In the genomic region with DNA sequence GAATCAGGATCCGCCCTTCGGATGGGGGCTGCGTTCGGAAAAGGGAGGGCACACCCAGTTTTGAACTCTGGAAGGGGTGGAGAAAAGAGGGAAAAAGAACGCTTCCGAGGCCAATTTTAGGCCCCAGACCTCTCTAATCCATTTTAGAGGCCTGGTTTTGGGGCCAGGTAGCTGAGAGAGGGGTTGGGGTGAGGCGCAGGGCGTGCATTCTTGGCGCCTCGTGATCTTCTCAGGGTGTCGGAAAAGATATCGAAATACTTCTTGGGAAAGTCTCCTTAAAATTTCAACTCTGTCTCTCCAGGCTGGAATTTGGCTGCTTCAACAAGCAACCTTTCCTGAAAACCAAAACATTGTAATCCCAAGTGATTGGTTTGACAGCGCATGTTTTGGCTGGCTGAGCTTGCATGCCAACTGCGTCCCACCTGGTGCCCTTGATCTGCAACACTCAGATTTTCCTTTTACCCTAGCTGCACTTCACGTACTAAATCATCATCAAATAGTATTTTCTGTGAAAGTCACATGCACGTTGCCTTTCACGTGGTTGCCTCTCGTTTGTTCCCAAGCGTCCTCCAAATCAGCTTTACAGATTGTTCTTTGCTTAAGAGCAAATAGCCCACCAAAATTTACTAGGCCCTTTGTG, we compare ENCODE assay signal across 1 cellular context.
A peak's percentile ranks its signal among the peaks of the same experiment; 100 is the strongest.
TF ChIP-seq lines count a peak whose summit lies in the region.

No MANE protein-coding gene starts in this region.

TF ChIP-seq in HepG2, 621 proteins besides CTCF, POLR2A, EP300 and RAD21 (continued from another document and continues in another):
- TF ChIP-seq, protein P1, sequence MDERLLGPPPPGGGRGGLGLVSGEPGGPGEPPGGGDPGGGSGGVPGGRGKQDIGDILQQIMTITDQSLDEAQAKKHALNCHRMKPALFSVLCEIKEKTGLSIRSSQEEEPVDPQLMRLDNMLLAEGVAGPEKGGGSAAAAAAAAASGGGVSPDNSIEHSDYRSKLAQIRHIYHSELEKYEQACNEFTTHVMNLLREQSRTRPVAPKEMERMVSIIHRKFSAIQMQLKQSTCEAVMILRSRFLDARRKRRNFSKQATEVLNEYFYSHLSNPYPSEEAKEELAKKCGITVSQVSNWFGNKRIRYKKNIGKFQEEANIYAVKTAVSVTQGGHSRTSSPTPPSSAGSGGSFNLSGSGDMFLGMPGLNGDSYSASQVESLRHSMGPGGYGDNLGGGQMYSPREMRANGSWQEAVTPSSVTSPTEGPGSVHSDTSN (CRISPR knock-in tag; IDR thresholded peaks at IDR 0.05): no peak
- TF ChIP-seq BORCS8-MEF2B (CRISPR knock-in tag; IDR thresholded peaks at IDR 0.05) (no peak), NR2C2 (CRISPR knock-in tag; IDR thresholded peaks at IDR 0.05; ENCODE audit: borderline replicate concordance) (no peak; the same call in 1 of the 2 replicates), ZNF367 (CRISPR knock-in tag; IDR thresholded peaks at IDR 0.05; ENCODE audit: borderline replicate concordance) (no peak), ZNF264 (CRISPR knock-in tag; IDR thresholded peaks at IDR 0.05) (no peak), MTF1 (CRISPR knock-in tag; IDR thresholded peaks at IDR 0.05) (no peak), SMARCE1 (IDR thresholded peaks at IDR 0.05; ENCODE audit: borderline replicate concordance) (no peak), HOXA7 (CRISPR knock-in tag; IDR thresholded peaks at IDR 0.05) (no peak), BRCA1 (CRISPR knock-in tag; IDR thresholded peaks at IDR 0.05) (no peak), ZNF772 (CRISPR knock-in tag; IDR thresholded peaks at IDR 0.05) (no peak), DPF2 (CRISPR knock-in tag; IDR thresholded peaks at IDR 0.05; ENCODE audit: borderline replicate concordance, low read depth) (no peak), NCOA1 (CRISPR knock-in tag; IDR thresholded peaks at IDR 0.05) (no peak; the same call in 1 of the 2 replicates), ZNF432 (CRISPR knock-in tag; IDR thresholded peaks at IDR 0.05; ENCODE audit: borderline replicate concordance) (no peak), RARG (CRISPR knock-in tag; IDR thresholded peaks at IDR 0.05; ENCODE audit: low read depth) (peak; percentile 64; the same call in 1 of the 2 replicates), SYNCRIP (IDR thresholded peaks at IDR 0.05; ENCODE audit: insufficient read depth, low read depth, low read length) (no peak), GLI4 (CRISPR knock-in tag; IDR thresholded peaks at IDR 0.05; ENCODE audit: borderline replicate concordance) (no peak), CREB1 (IDR thresholded peaks at IDR 0.05) (no peak), CREB1 (CRISPR knock-in tag; IDR thresholded peaks at IDR 0.05) (no peak), ZMYM3 (CRISPR knock-in tag; IDR thresholded peaks at IDR 0.05) (no peak), SIX4 (CRISPR knock-in tag; IDR thresholded peaks at IDR 0.05) (no peak), MED8 (CRISPR knock-in tag; IDR thresholded peaks at IDR 0.05; ENCODE audit: insufficient replicate concordance) (peak; percentile 1), NFYB (CRISPR knock-in tag; IDR thresholded peaks at IDR 0.05) (no peak), RAD51 (IDR thresholded peaks at IDR 0.05; ENCODE audit: borderline replicate concordance) (no peak), AGO1 (IDR thresholded peaks at IDR 0.05; ENCODE audit: low read depth, low read length, poor library complexity, severe bottlenecking) (no peak), NAIF1 (CRISPR knock-in tag; IDR thresholded peaks at IDR 0.05; ENCODE audit: borderline replicate concordance) (no peak), ZNF563 (CRISPR knock-in tag; IDR thresholded peaks at IDR 0.05) (no peak; the same call in 1 of the 2 replicates), ZSCAN20 (CRISPR knock-in tag; IDR thresholded peaks at IDR 0.05; ENCODE audit: borderline replicate concordance) (no peak), KDM3A (CRISPR knock-in tag; IDR thresholded peaks at IDR 0.05; ENCODE audit: low read depth) (no peak), RORA (CRISPR knock-in tag; IDR thresholded peaks at IDR 0.05) (no peak), ZNF672 (CRISPR knock-in tag; IDR thresholded peaks at IDR 0.05) (no peak), NFYC (CRISPR knock-in tag; IDR thresholded peaks at IDR 0.05) (no peak), PAWR (CRISPR knock-in tag; IDR thresholded peaks at IDR 0.05; ENCODE audit: borderline replicate concordance) (no peak), ZSCAN30 (CRISPR knock-in tag; IDR thresholded peaks at IDR 0.05) (0 out of 2 replicates have a peak, but pooled peaks have one; percentile 70), ZNF24 (IDR thresholded peaks at IDR 0.05) (no peak), ATRX (CRISPR knock-in tag; IDR thresholded peaks at IDR 0.05; ENCODE audit: borderline replicate concordance) (no peak), SCMH1 (CRISPR knock-in tag; IDR thresholded peaks at IDR 0.05; ENCODE audit: borderline replicate concordance) (no peak), ZNF775 (CRISPR knock-in tag; IDR thresholded peaks at IDR 0.05; ENCODE audit: borderline replicate concordance) (no peak), ZNF788 (CRISPR knock-in tag; IDR thresholded peaks at IDR 0.05; ENCODE audit: borderline replicate concordance) (no peak), SNAI1 (CRISPR knock-in tag; IDR thresholded peaks at IDR 0.05; ENCODE audit: borderline replicate concordance) (no peak)
- TF ChIP-seq, protein P2, sequence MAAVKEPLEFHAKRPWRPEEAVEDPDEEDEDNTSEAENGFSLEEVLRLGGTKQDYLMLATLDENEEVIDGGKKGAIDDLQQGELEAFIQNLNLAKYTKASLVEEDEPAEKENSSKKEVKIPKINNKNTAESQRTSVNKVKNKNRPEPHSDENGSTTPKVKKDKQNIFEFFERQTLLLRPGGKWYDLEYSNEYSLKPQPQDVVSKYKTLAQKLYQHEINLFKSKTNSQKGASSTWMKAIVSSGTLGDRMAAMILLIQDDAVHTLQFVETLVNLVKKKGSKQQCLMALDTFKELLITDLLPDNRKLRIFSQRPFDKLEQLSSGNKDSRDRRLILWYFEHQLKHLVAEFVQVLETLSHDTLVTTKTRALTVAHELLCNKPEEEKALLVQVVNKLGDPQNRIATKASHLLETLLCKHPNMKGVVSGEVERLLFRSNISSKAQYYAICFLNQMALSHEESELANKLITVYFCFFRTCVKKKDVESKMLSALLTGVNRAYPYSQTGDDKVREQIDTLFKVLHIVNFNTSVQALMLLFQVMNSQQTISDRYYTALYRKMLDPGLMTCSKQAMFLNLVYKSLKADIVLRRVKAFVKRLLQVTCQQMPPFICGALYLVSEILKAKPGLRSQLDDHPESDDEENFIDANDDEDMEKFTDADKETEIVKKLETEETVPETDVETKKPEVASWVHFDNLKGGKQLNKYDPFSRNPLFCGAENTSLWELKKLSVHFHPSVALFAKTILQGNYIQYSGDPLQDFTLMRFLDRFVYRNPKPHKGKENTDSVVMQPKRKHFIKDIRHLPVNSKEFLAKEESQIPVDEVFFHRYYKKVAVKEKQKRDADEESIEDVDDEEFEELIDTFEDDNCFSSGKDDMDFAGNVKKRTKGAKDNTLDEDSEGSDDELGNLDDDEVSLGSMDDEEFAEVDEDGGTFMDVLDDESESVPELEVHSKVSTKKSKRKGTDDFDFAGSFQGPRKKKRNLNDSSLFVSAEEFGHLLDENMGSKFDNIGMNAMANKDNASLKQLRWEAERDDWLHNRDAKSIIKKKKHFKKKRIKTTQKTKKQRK (IDR thresholded peaks at IDR 0.05; ENCODE audit: low read length): no peak
- TF ChIP-seq, protein P3, sequence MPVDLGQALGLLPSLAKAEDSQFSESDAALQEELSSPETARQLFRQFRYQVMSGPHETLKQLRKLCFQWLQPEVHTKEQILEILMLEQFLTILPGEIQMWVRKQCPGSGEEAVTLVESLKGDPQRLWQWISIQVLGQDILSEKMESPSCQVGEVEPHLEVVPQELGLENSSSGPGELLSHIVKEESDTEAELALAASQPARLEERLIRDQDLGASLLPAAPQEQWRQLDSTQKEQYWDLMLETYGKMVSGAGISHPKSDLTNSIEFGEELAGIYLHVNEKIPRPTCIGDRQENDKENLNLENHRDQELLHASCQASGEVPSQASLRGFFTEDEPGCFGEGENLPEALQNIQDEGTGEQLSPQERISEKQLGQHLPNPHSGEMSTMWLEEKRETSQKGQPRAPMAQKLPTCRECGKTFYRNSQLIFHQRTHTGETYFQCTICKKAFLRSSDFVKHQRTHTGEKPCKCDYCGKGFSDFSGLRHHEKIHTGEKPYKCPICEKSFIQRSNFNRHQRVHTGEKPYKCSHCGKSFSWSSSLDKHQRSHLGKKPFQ (CRISPR knock-in tag; IDR thresholded peaks at IDR 0.05; ENCODE audit: insufficient replicate concordance): no peak
- TF ChIP-seq, protein P4, sequence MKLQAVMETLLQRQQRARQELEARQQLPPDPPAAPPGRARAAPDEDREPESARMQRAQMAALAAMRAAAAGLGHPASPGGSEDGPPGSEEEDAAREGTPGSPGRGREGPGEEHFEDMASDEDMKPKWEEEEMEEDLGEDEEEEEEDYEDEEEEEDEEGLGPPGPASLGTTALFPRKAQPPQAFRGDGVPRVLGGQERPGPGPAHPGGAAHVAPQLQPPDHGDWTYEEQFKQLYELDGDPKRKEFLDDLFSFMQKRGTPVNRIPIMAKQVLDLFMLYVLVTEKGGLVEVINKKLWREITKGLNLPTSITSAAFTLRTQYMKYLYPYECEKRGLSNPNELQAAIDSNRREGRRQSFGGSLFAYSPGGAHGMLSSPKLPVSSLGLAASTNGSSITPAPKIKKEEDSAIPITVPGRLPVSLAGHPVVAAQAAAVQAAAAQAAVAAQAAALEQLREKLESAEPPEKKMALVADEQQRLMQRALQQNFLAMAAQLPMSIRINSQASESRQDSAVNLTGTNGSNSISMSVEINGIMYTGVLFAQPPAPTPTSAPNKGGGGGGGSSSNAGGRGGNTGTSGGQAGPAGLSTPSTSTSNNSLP (IDR thresholded peaks at IDR 0.05; ENCODE audit: low read depth, low read length): no peak
- TF ChIP-seq, protein P5, sequence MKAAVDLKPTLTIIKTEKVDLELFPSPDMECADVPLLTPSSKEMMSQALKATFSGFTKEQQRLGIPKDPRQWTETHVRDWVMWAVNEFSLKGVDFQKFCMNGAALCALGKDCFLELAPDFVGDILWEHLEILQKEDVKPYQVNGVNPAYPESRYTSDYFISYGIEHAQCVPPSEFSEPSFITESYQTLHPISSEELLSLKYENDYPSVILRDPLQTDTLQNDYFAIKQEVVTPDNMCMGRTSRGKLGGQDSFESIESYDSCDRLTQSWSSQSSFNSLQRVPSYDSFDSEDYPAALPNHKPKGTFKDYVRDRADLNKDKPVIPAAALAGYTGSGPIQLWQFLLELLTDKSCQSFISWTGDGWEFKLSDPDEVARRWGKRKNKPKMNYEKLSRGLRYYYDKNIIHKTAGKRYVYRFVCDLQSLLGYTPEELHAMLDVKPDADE (CRISPR knock-in tag; IDR thresholded peaks at IDR 0.05): no peak
- TF ChIP-seq, protein P6, sequence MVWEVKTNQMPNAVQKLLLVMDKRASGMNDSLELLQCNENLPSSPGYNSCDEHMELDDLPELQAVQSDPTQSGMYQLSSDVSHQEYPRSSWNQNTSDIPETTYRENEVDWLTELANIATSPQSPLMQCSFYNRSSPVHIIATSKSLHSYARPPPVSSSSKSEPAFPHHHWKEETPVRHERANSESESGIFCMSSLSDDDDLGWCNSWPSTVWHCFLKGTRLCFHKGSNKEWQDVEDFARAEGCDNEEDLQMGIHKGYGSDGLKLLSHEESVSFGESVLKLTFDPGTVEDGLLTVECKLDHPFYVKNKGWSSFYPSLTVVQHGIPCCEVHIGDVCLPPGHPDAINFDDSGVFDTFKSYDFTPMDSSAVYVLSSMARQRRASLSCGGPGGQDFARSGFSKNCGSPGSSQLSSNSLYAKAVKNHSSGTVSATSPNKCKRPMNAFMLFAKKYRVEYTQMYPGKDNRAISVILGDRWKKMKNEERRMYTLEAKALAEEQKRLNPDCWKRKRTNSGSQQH (CRISPR knock-in tag; IDR thresholded peaks at IDR 0.05; ENCODE audit: low read depth): no peak
- TF ChIP-seq, protein P7, sequence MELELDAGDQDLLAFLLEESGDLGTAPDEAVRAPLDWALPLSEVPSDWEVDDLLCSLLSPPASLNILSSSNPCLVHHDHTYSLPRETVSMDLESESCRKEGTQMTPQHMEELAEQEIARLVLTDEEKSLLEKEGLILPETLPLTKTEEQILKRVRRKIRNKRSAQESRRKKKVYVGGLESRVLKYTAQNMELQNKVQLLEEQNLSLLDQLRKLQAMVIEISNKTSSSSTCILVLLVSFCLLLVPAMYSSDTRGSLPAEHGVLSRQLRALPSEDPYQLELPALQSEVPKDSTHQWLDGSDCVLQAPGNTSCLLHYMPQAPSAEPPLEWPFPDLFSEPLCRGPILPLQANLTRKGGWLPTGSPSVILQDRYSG (CRISPR knock-in tag; IDR thresholded peaks at IDR 0.05): no peak
- TF ChIP-seq, protein P8, sequence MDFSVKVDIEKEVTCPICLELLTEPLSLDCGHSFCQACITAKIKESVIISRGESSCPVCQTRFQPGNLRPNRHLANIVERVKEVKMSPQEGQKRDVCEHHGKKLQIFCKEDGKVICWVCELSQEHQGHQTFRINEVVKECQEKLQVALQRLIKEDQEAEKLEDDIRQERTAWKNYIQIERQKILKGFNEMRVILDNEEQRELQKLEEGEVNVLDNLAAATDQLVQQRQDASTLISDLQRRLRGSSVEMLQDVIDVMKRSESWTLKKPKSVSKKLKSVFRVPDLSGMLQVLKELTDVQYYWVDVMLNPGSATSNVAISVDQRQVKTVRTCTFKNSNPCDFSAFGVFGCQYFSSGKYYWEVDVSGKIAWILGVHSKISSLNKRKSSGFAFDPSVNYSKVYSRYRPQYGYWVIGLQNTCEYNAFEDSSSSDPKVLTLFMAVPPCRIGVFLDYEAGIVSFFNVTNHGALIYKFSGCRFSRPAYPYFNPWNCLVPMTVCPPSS (IDR thresholded peaks at IDR 0.05): no peak
- TF ChIP-seq, protein P9, sequence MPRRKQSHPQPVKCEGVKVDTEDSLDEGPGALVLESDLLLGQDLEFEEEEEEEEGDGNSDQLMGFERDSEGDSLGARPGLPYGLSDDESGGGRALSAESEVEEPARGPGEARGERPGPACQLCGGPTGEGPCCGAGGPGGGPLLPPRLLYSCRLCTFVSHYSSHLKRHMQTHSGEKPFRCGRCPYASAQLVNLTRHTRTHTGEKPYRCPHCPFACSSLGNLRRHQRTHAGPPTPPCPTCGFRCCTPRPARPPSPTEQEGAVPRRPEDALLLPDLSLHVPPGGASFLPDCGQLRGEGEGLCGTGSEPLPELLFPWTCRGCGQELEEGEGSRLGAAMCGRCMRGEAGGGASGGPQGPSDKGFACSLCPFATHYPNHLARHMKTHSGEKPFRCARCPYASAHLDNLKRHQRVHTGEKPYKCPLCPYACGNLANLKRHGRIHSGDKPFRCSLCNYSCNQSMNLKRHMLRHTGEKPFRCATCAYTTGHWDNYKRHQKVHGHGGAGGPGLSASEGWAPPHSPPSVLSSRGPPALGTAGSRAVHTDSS (CRISPR knock-in tag; conservative IDR thresholded peaks at IDR 0.05): no peak
- TF ChIP-seq, protein P10, sequence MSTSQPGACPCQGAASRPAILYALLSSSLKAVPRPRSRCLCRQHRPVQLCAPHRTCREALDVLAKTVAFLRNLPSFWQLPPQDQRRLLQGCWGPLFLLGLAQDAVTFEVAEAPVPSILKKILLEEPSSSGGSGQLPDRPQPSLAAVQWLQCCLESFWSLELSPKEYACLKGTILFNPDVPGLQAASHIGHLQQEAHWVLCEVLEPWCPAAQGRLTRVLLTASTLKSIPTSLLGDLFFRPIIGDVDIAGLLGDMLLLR (CRISPR knock-in tag; IDR thresholded peaks at IDR 0.05): no peak
- TF ChIP-seq, protein P11, sequence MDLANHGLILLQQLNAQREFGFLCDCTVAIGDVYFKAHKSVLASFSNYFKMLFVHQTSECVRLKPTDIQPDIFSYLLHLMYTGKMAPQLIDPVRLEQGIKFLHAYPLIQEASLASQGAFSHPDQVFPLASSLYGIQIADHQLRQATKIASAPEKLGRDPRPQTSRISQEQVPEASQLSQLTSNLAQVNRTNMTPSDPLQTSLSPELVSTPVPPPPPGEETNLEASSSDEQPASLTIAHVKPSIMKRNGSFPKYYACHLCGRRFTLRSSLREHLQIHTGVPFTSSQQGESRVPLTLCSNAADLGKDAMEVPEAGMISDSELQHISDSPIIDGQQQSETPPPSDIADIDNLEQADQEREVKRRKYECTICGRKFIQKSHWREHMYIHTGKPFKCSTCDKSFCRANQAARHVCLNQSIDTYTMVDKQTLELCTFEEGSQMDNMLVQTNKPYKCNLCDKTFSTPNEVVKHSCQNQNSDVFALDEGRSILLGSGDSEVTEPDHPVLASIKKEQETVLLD (CRISPR knock-in tag; IDR thresholded peaks at IDR 0.05; ENCODE audit: low read depth): no peak
